23 cellular contexts compared by ENCODE assay signal in genomic region chr20:46619445-46619844, GRCh38. TPM values are rescaled to one million over a fixed set of nuclear protein-coding genes. Genes with fewer than 3 reads are reported as not detected.
DNase-seq lines count a peak whose midpoint lies in the region; ATAC-seq, FAIRE-seq and TF ChIP-seq lines count a peak whose summit lies in the region.
"Had no signal": no experiment of that assay in that cellular context is flagged by ENCODE, and none has a peak within 500 bp of the region (broad histone marks: within the 10 kb centered on the region; RNA-seq: fewer than 3 reads in every experiment).

No MANE protein-coding gene starts in this region.

- no peak overlapping the region for H3K56ac ChIP-seq in H1 (replicated peaks; ENCODE audit: insufficient read length, low read depth, low read length)

- ATAC-seq in GM21360 (IDR thresholded peaks at IDR 0.05; ENCODE audit: unreplicated experiment) = no peak

- no peaks in the 10 kb centered on the region; the same call in 1 of the 2 replicates for H3K23me2 ChIP-seq in H1 (ENCODE audit: low read depth, low read length)

- H3K36me3 ChIP-seq in cardiac muscle cell (no peaks in the 10 kb centered on the region), H1 (ENCODE audit: control insufficient read depth in 2 of 4, insufficient read depth in 4 of 4, low read length in 3 of 4) (no peaks in the 10 kb centered on the region), adrenal gland (replicated peaks in 1 of 2) (no peaks in the 10 kb centered on the region), hepatocyte (replicated peaks; ENCODE audit: insufficient read depth, low read depth) (no peaks in the 10 kb centered on the region)
- H3K36me3 ChIP-seq: BLaER1 treated with 17β-estradiol and CSF1 and Interleukin-3, amounts not matched to agents 10 nM and 100 nM had no signal

- no peak overlapping the region for H3K9ac ChIP-seq in H1 (replicated peaks in 1 of 4; ENCODE audit: extremely low read depth in 1 of 4, low read depth in 3 of 4, low read length in 3 of 4)
- H3K9ac ChIP-seq: BLaER1 treated with 17β-estradiol and CSF1 and Interleukin-3, amounts not matched to agents 10 nM and 100 nM had no signal

- no peak overlapping the region for H3K18ac ChIP-seq in H1 (ENCODE audit: extremely low read depth, low read length)

- H3K9me2 ChIP-seq in hepatocyte (replicated peaks; ENCODE audit: insufficient read depth) = no peaks in the 10 kb centered on the region

- H4K8ac ChIP-seq in H1 (ENCODE audit: extremely low read depth, insufficient read depth, low read length) = no peak overlapping the region

- no peaks in the 10 kb centered on the region for H3K9me3 ChIP-seq in cardiac muscle cell (ENCODE audit: low read depth)
- H3K9me3 ChIP-seq in H1 (ENCODE audit: insufficient read depth in 2 of 2, low read depth in 1 of 2, low read length in 1 of 2) = peaks cover 3 to 8% of the 10 kb centered on the region in 2 experiments; a peak in 3 of 4 replicates
- H3K9me3 ChIP-seq in adrenal gland (replicated peaks in 1 of 3) = no peaks in the 10 kb centered on the region
- H3K9me3 ChIP-seq in hepatocyte (ENCODE audit: low read depth) = no peaks in the 10 kb centered on the region

- no peak overlapping the region for H2BK12ac ChIP-seq in H1 (ENCODE audit: low read depth, low read length)

- no peak for TF ChIP-seq RAD21 in H1 (IDR thresholded peaks at IDR 0.05 in 1 of 2, conservative IDR thresholded peaks at IDR 0.05 in 1 of 2; ENCODE audit: low read depth in 2 of 2, low read length in 2 of 2)

- H3K4me1 ChIP-seq in cardiac muscle cell (ENCODE audit: low read depth) = no peaks in the 10 kb centered on the region
- H3K4me1 ChIP-seq in H1 (replicated peaks in 1 of 4; ENCODE audit: control insufficient read depth in 3 of 4, insufficient read depth in 4 of 4, low read length in 3 of 4) = peaks cover 0 to 8% (median 3%) of the 10 kb centered on the region in 4 experiments; a peak in 4 of 7 replicates
- no peaks in the 10 kb centered on the region for H3K4me1 ChIP-seq in adrenal gland (replicated peaks in 1 of 2)
- no peaks in the 10 kb centered on the region for H3K4me1 ChIP-seq in hepatocyte (ENCODE audit: insufficient read depth)

- no peak for TF ChIP-seq CTCF in cardiac muscle cell (IDR thresholded peaks at IDR 0.05; ENCODE audit: low read depth, low read length)
- no peak for TF ChIP-seq CTCF in H1 (IDR thresholded peaks at IDR 0.05; ENCODE audit: control extremely low read depth in 1 of 3, insufficient read depth in 1 of 3, low read depth in 1 of 3, low read length in 3 of 3)
- TF ChIP-seq CTCF in adrenal gland (IDR thresholded peaks at IDR 0.05) = no peak
- no peak for TF ChIP-seq CTCF in hepatocyte (IDR thresholded peaks at IDR 0.05; ENCODE audit: poor library complexity)

- TF ChIP-seq EP300 in H1 (IDR thresholded peaks at IDR 0.05; ENCODE audit: borderline replicate concordance in 1 of 2, low read depth in 2 of 2, low read length in 2 of 2) = no peak

- H3K4me3 ChIP-seq in cardiac muscle cell (no peak overlapping the region), H1 (ENCODE audit: extremely low read depth in 1 of 4, insufficient read depth in 2 of 4, low read depth in 3 of 4, low read length in 4 of 4) (no peak overlapping the region), adrenal gland (no peak overlapping the region), hepatocyte (no peak overlapping the region)
- H3K4me3 ChIP-seq: BLaER1 treated with 17β-estradiol and CSF1 and Interleukin-3, amounts not matched to agents 10 nM and 100 nM had no signal

- H3K79me2 ChIP-seq in H1 (ENCODE audit: control insufficient read depth in 1 of 2, insufficient read depth in 2 of 2, low read length in 2 of 2) (no peaks in the 10 kb centered on the region), hepatocyte (no peaks in the 10 kb centered on the region)

- 93% methylated on average over 2 of the region's 2 CpGs; no CpG with 5 or more reads in 1 of the 2 experiments for WGBS in H1 (ENCODE audit: extremely low coverage in 1 of 2, insufficient coverage in 1 of 2, insufficient read length in 1 of 2, insufficient replicate concordance in 2 of 2, low coverage in 1 of 2, low lambda C conversion rate in 2 of 2, missing lambda C conversion rate in 1 of 2), 2 experiments
- 83 to 90% (median 87%) methylated on average over 2 of the region's 2 CpGs for WGBS in adrenal gland, 4 donors
- 94% methylated on average over 2 of the region's 2 CpGs for WGBS in hepatocyte (ENCODE audit: low lambda C conversion rate, missing lambda C conversion rate)

- CTCF ChIA-PET in H1 (lab: Charles Lee; ENCODE audit: partially characterized antibody) = interaction anchor here (1.1 to 2.4 kb wide), 2 partner anchors 15 to 57 kb away, joined by 3 to 6 read pairs; no protein-coding TSS in a partner anchor

- peak overlapping the region; percentile 22; the same call in 1 of the 2 replicates for H2BK15ac ChIP-seq in H1 (ENCODE audit: low read length)

- no peaks in the 10 kb centered on the region for H4K20me1 ChIP-seq in H1 (replicated peaks in 1 of 2; ENCODE audit: control insufficient read depth in 1 of 2, insufficient read depth in 2 of 2, low read length in 2 of 2)
- no peaks in the 10 kb centered on the region for H4K20me1 ChIP-seq in hepatocyte (ENCODE audit: insufficient read depth, poor library complexity, severe bottlenecking)
- H4K20me1 ChIP-seq: BLaER1 treated with 17β-estradiol and CSF1 and Interleukin-3, amounts not matched to agents 10 nM and 100 nM had no signal

- H3K4me2 ChIP-seq in H1 (ENCODE audit: insufficient read depth in 1 of 2, low read depth in 2 of 2, low read length in 2 of 2) (no peak overlapping the region), hepatocyte (no peak overlapping the region)
- H3K4me2 ChIP-seq: BLaER1 treated with 17β-estradiol and CSF1 and Interleukin-3, amounts not matched to agents 10 nM and 100 nM had no signal

- H2AFZ ChIP-seq in H1 (ENCODE audit: low read length) = no peak overlapping the region
- no peak overlapping the region for H2AFZ ChIP-seq in hepatocyte

- H3K23ac ChIP-seq in H1 (ENCODE audit: insufficient read length) = no peak overlapping the region

- peak; percentile 1 to 18 for DNase-seq in cardiac muscle cell (ENCODE audit: low read depth in 1 of 2, low spot score in 1 of 2)
- no peak for DNase-seq in cardiac septum (ENCODE audit: low spot score)
- no peak for DNase-seq in H1 (ENCODE audit: low read depth in 1 of 2, low spot score in 2 of 2)
- DNase-seq in iris pigment epithelial cell (ENCODE audit: low read depth) = peak; percentile 21
- DNase-seq in adrenal gland = no peak
- no peak for DNase-seq in hepatocyte (ENCODE audit: low spot score)
- DNase-seq: CD4-positive, alpha-beta T cell; CD8-positive, alpha-beta memory T cell; DMS53; GF-D8; GOT3; H7; HCEC 1CT had no signal

- H3K79me1 ChIP-seq in H1 (ENCODE audit: low read depth, low read length) = no peaks in the 10 kb centered on the region

- H2BK120ac ChIP-seq in H1 (replicated peaks; ENCODE audit: low read depth, low read length) = no peak overlapping the region

- peak overlapping the region; percentile 26; the same call in 1 of the 2 replicates for H2BK20ac ChIP-seq in H1 (ENCODE audit: low read length)

- H3K14ac ChIP-seq in H1 (ENCODE audit: insufficient read length) = no peak overlapping the region

- intact Hi-C loops in cardiac septum (cut with DNase I) = no loop called here
- intact Hi-C loops in adrenal gland (cut with DNase I) = no loop called here

- H3K4ac ChIP-seq in H1 (replicated peaks; ENCODE audit: insufficient read length, low read depth, low read length) = no peak overlapping the region

- H3K27me3 ChIP-seq in cardiac muscle cell (no peaks in the 10 kb centered on the region), H1 (replicated peaks in 1 of 4; ENCODE audit: control insufficient read depth in 3 of 4, extremely low read depth in 1 of 4, insufficient read depth in 3 of 4, low read length in 3 of 4) (no peaks in the 10 kb centered on the region), adrenal gland (no peaks in the 10 kb centered on the region), hepatocyte (no peaks in the 10 kb centered on the region)
- H3K27me3 ChIP-seq: BLaER1 treated with 17β-estradiol and CSF1 and Interleukin-3, amounts not matched to agents 10 nM and 100 nM had no signal

- no peak overlapping the region for H2BK5ac ChIP-seq in H1 (ENCODE audit: low read depth, low read length)

- TF ChIP-seq POLR2A in H1 (IDR thresholded peaks at IDR 0.05; ENCODE audit: control extremely low read depth in 1 of 2, low read depth in 2 of 2, low read length in 2 of 2) = no peak
- no peak for TF ChIP-seq POLR2A in adrenal gland (IDR thresholded peaks at IDR 0.05)

- H3K27ac ChIP-seq in cardiac muscle cell (no peak overlapping the region), H1 (ENCODE audit: low read depth, low read length) (no peak overlapping the region), temporal lobe (ENCODE audit: low read depth, low read length) (peak overlapping the region; percentile 2), adrenal gland (no peak overlapping the region), hepatocyte (no peak overlapping the region)
- H3K27ac ChIP-seq: 22Rv1; BLaER1 treated with 17β-estradiol and CSF1 and Interleukin-3, amounts not matched to agents 10 nM and 100 nM had no signal

- no peak overlapping the region for H4K91ac ChIP-seq in H1 (replicated peaks; ENCODE audit: insufficient read length, low read length)

- no peak overlapping the region for H2AK5ac ChIP-seq in H1 (ENCODE audit: low read depth, low read length)

- no peak overlapping the region for H4K5ac ChIP-seq in H1 (ENCODE audit: insufficient read length, low read depth, low read length)

- POLR2A ChIA-PET in H1 (lab: Charles Lee; ENCODE audit: partially characterized antibody) = interaction anchor here (1.0 kb wide), 1 partner anchor 23 kb away, joined by 3 read pairs; no protein-coding TSS in a partner anchor

- FAIRE-seq in H1 (lab: Jason Lieb, UNC) = no peak
- FAIRE-seq: A204.1, D721Med, GM12891, GM18507 had no signal

TF ChIP-seq in H1, 55 proteins besides CTCF, POLR2A, EP300 and RAD21 (continues in another document):
- TF ChIP-seq TEAD4 (IDR thresholded peaks at IDR 0.05; ENCODE audit: low read depth, low read length) = no peak
- no peak for TF ChIP-seq GTF2F1 (IDR thresholded peaks at IDR 0.05; ENCODE audit: borderline replicate concordance, low read depth, low read length)

RNA-seq across cellular contexts. Expression of gene SLC13A3, which starts 31.8 kb away (rescaled TPM):
- total RNA-seq in cardiac muscle cell (2.5 and 3.9 TPM in 2 replicates), cardiac septum (0.57 TPM), temporal lobe (7.9 TPM), adrenal gland (10 to 100 TPM in 1 of 8 donors, 1 to 10 TPM in 7; 1.6 to 11.2 (median 4.0) TPM), hepatocyte (1.8 and 2.4 TPM in 2 replicates)
- polyA plus RNA-seq in cardiac muscle cell (2.1 and 3.5 TPM in 2 replicates), H1 (2011; rRNA removed) (12.6 and 15.4 TPM in 2 replicates), adrenal gland (1 to 10 TPM; 1.5 to 4.2 (median 1.9) TPM), hepatocyte (6.7 and 9.4 TPM in 2 replicates)
- total RNA-seq in H1 (2021; fragmentation: NEBNext Ultra II Directional; extraction: Animal tissue kit (Norgen Biotek cat#: 25700)) = 9.4 and 9.8 TPM in 2 replicates
- polyA plus RNA-seq in H1 (2011; cell fraction: cytosol; rRNA removed) = 11.3 TPM
- 21.6 TPM for polyA plus RNA-seq in H1 (2011; cell fraction: nucleus; rRNA removed)
- polyA plus RNA-seq in H1 (2012, experiment 1 of 2) = 9.8 to 12.4 TPM (median 11.1 TPM) in 4 replicates
- polyA plus RNA-seq in H1 (2012, experiment 2 of 2) = 10.3 TPM
- 11.2 TPM for polyA plus RNA-seq in H1 (2013, experiment 1 of 2)
- polyA plus RNA-seq in H1 (2013, experiment 2 of 2) = 11.1 TPM
- polyA minus RNA-seq in H1 (2011; rRNA and poly(A)+ RNA removed) = 19.3 and 23.0 TPM in 2 replicates
- 8.4 TPM for polyA minus RNA-seq in H1 (2011; cell fraction: cytosol; rRNA and poly(A)+ RNA removed)
- polyA minus RNA-seq in H1 (2011; cell fraction: nucleus; rRNA and poly(A)+ RNA removed) = 19.6 TPM
- total RNA-seq: G401 had no signal
- polyA plus RNA-seq: CD14-positive monocyte; CD8-positive, alpha-beta memory T cell had no signal

Comparison
In these comparisons a context has a peak if more than half of its experiments do, and no peak if none do; other contexts are left out.
1. DNase-seq: peak in cardiac muscle cell (2 of 2) and iris pigment epithelial cell (single experiment); none in cardiac septum (single experiment), H1 (0 of 2), adrenal gland (0 of 7) and hepatocyte (single experiment).